9 cellular contexts compared by ENCODE assay signal in the genomic region with DNA sequence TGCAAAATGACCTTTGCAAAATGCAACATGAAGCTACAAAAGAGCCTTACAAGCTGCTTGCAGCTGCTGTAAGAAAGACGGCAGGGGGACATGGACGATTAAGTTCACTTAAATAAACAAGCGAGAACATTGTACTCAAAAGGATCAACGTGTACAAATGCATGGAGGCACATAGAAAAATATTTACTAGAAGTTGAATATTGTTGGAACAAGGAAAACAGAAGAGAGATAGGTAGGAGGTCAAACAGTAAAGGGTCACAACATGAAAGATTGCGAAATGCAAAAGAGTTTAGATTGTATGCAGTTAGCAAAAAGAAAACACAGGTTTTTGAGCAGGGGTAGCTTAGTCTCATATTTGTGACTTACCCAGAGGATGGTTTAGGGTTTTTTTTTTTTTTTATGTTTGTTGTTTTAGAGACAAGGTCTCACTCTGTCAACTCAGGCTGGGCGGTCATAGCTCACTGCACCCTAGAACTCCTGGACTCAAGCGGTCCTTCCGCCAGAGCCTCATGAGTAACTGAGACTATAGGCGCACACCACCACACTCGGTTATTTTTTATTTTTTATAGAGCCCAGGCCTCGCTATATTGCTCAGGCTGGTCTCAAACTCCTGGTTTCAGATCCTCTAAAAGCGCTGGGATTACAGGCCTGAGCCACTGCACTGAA. TPM values are rescaled to one million over a fixed set of nuclear protein-coding genes. Genes with fewer than 3 reads are reported as not detected.
DNase-seq lines count a peak whose midpoint lies in the region; ATAC-seq and TF ChIP-seq lines count a peak whose summit lies in the region.
"Had no signal": no experiment of that assay in that cellular context is flagged by ENCODE, and none has a peak within 500 bp of the region (broad histone marks: within the 10 kb centered on the region; RNA-seq: fewer than 3 reads in every experiment).

No MANE protein-coding gene starts in this region.

- H3K36me3 Mint-ChIP-seq in HFFc6 (ENCODE audit: low read depth): no peaks in the 10 kb centered on the region

- H3K4me3 Mint-ChIP-seq in HFFc6: peak overlapping the region; percentile 90; the same call in 1 of the 2 replicates

- ATAC-seq in GM18867 (IDR thresholded peaks at IDR 0.05; ENCODE audit: unreplicated experiment): no peak

- no peaks in the 10 kb centered on the region; the same call in 1 of the 2 replicates for H3K27me3 Mint-ChIP-seq in HFFc6 (ENCODE audit: insufficient read depth)

- no peak for DNase-seq in HFFc6
- DNase-seq in NCI-H2196 treated with DMSO at 0.1 percent for 48 hours (lab: John Stamatoyannopoulos, UW; ENCODE audit: unreplicated experiment): peak; percentile 25
- DNase-seq in choroid plexus epithelial cell (ENCODE audit: low read depth): peak; percentile 4
- peak; percentile 81 for DNase-seq in renal cortical epithelial cell (ENCODE audit: low read depth)
- no peak for DNase-seq in HuH-7.5 (ENCODE audit: low spot score)
- no peak for DNase-seq in hippocampal formation (lab: John Stamatoyannopoulos, UW)
- no peak for DNase-seq in hepatic stellate cell (ENCODE audit: low spot score)
- DNase-seq: uterus had no signal

- H3K4me1 Mint-ChIP-seq in HFFc6 (ENCODE audit: low read depth): peaks cover 16% of the 10 kb centered on the region

- H3K4me3 ChIP-seq in choroid plexus epithelial cell (ENCODE audit: low read depth, low read length): no peak overlapping the region

- TF ChIP-seq CTCF in HFFc6 (IDR thresholded peaks at IDR 0.05) (no peak), choroid plexus epithelial cell (conservative IDR thresholded peaks at IDR 0.05; ENCODE audit: low read depth, low read length) (no peak)

- H3K9me3 Mint-ChIP-seq in HFFc6: no peaks in the 10 kb centered on the region

- H3K27ac Mint-ChIP-seq in HFFc6: peak overlapping the region; percentile 99

RNA-seq across cellular contexts. Expression of a gene that starts 1.4 kb away (rescaled TPM):
- total RNA-seq in HFFc6 (2021; fragmentation: NEBNext Ultra II Directional; extraction: Animal tissue kit (Norgen Biotek cat#: 25700)): 10 to 100 TPM; 12.1 to 15.2 (median 14.2) TPM
- 13.5 and 27.9 TPM in 2 replicates for total RNA-seq in renal cortical epithelial cell

Comparison
In these comparisons a context has a peak if more than half of its experiments do, and no peak if none do; other contexts are left out.
1. DNase-seq: peak in NCI-H2196 treated with DMSO at 0.1 percent for 48 hours (single experiment), choroid plexus epithelial cell (single experiment) and renal cortical epithelial cell (single experiment); none in HFFc6 (single experiment), HuH-7.5 (single experiment), hippocampal formation (0 of 2) and hepatic stellate cell (single experiment).